Comparison of ENCODE assay signal across 22 cellular contexts in genomic region chr2:98236935-98237334, GRCh38.
DNase-seq lines count a peak whose midpoint lies in the region; ATAC-seq, FAIRE-seq and TF ChIP-seq lines count a peak whose summit lies in the region.
"Had no signal": no experiment of that assay in that cellular context is flagged by ENCODE, and none has a peak within 500 bp of the region (broad histone marks: within the 10 kb centered on the region; RNA-seq: fewer than 3 reads in every experiment).

No MANE protein-coding gene starts in this region.

- DNase-seq in HFFc6: no peak
- no peak for DNase-seq in IMR-90
- no peak for DNase-seq in K562 (ENCODE audit: extremely low read depth in 1 of 4, low spot score in 3 of 4)
- DNase-seq in trophoblast cell: peak; percentile 71 to 90
- no peak for DNase-seq in AML-193 (lab: John Stamatoyannopoulos, UW)
- DNase-seq in AG08395 (ENCODE audit: low spot score): no peak
- no peak for DNase-seq in G401 (ENCODE audit: low spot score)
- DNase-seq: BE2C; CD4-positive, alpha-beta T cell; CD8-positive, alpha-beta memory T cell; DMS 273 treated with DMSO at 0.1 percent for 48 hours; DMS79; EL; GF-D8; GOT3; H7; HCEC 1CT had no signal

- no peak overlapping the region for H2AFZ ChIP-seq in IMR-90 (replicated peaks; ENCODE audit: low read length, poor library complexity)
- no peak overlapping the region for H2AFZ ChIP-seq in K562 (ENCODE audit: low read depth, low read length)
- H2AFZ ChIP-seq in trophoblast cell (ENCODE audit: insufficient read depth, low read length, poor library complexity): no peak overlapping the region

- no peak overlapping the region for H4K5ac ChIP-seq in IMR-90 (ENCODE audit: low read depth, low read length)

- H3K9ac ChIP-seq in IMR-90 (ENCODE audit: low read depth, low read length) (no peak overlapping the region), K562 (ENCODE audit: insufficient read depth in 1 of 2, low read depth in 2 of 2, low read length in 2 of 2) (no peak overlapping the region), trophoblast cell (ENCODE audit: low read length) (no peak overlapping the region)
- H3K9ac ChIP-seq: BLaER1 treated with 17β-estradiol and CSF1 and Interleukin-3, amounts not matched to agents 10 nM and 100 nM had no signal

- TF ChIP-seq POLR2A in IMR-90 (IDR thresholded peaks at IDR 0.05; ENCODE audit: low read depth, low read length) (no peak), K562 (conservative IDR thresholded peaks at IDR 0.05) (no peak)

- H3K9me3 ChIP-seq in IMR-90 (ENCODE audit: control insufficient read depth, insufficient read depth, low read length) (no peaks in the 10 kb centered on the region), K562 (replicated peaks; ENCODE audit: control insufficient read depth, insufficient read depth, low read depth, low read length) (no peaks in the 10 kb centered on the region), trophoblast cell (ENCODE audit: insufficient read depth, low read depth, low read length) (no peaks in the 10 kb centered on the region)
- H3K9me3 ChIP-seq: BE2C; BLaER1 treated with 17β-estradiol and CSF1 and Interleukin-3, amounts not matched to agents 10 nM and 100 nM had no signal

- H2AK9ac ChIP-seq in IMR-90 (replicated peaks; ENCODE audit: low read depth, low read length, poor library complexity): no peak overlapping the region

- peaks cover 32% of the 10 kb centered on the region for H3K27me3 Mint-ChIP-seq in HFFc6 (ENCODE audit: insufficient read depth)

- POLR2A ChIA-PET in IMR-90 (lab: Charles Lee; ENCODE audit: unreplicated experiment) (no interaction called here), K562 (lab: Yijun Ruan, JAX) (interaction anchor here (0.8 kb wide), 1 partner anchor 16 kb away, joined by 3 read pairs; no protein-coding TSS in a partner anchor)

- H3K4me1 ChIP-seq in IMR-90 (ENCODE audit: control insufficient read depth, insufficient read depth, low read length): no peaks in the 10 kb centered on the region
- H3K4me1 ChIP-seq in K562 (replicated peaks in 1 of 2; ENCODE audit: control insufficient read depth in 2 of 2, insufficient read depth in 2 of 2, low read length in 2 of 2): no peaks in the 10 kb centered on the region
- H3K4me1 ChIP-seq in trophoblast cell (ENCODE audit: control insufficient read depth in 1 of 2, insufficient read depth in 2 of 2, low read length in 2 of 2): peaks cover 3 to 8% of the 10 kb centered on the region in 2 experiments
- H3K4me1 ChIP-seq: BE2C; BLaER1 treated with 17β-estradiol and CSF1 and Interleukin-3, amounts not matched to agents 10 nM and 100 nM had no signal

- H3K27ac ChIP-seq in IMR-90 (ENCODE audit: insufficient read depth, low read length) (no peak overlapping the region), K562 (ENCODE audit: extremely low read depth, low read depth, low read length) (no peak overlapping the region), trophoblast cell (ENCODE audit: low read depth, low read length) (no peak overlapping the region)
- H3K27ac ChIP-seq: BLaER1 treated with 17β-estradiol and CSF1 and Interleukin-3, amounts not matched to agents 10 nM and 100 nM had no signal

- H3K4ac ChIP-seq in IMR-90 (ENCODE audit: low read depth, low read length) (no peak overlapping the region), trophoblast cell (ENCODE audit: low read depth, low read length) (no peak overlapping the region)

- H3K27me3 ChIP-seq in IMR-90 (ENCODE audit: control insufficient read depth, insufficient read depth, low read length) (peaks cover 8% of the 10 kb centered on the region), K562 (ENCODE audit: control insufficient read depth in 2 of 2, insufficient read depth in 2 of 2, low read length in 2 of 2) (peaks cover 2 to 11% of the 10 kb centered on the region in 2 experiments; a peak in 2 of 5 replicates), trophoblast cell (ENCODE audit: insufficient read depth, low read length) (no peaks in the 10 kb centered on the region)
- H3K27me3 ChIP-seq: BE2C; BLaER1 treated with 17β-estradiol and CSF1 and Interleukin-3, amounts not matched to agents 10 nM and 100 nM had no signal

- H2BK15ac ChIP-seq in IMR-90 (ENCODE audit: low read depth, low read length): no peak overlapping the region

- ATAC-seq in IMR-90 (ENCODE audit: low read depth) (no peak), K562 (no peak)

- H3K79me2 ChIP-seq in K562 (ENCODE audit: control insufficient read depth, insufficient read depth, low read length) (no peaks in the 10 kb centered on the region), trophoblast cell (ENCODE audit: control insufficient read depth, insufficient read depth, low read length, poor library complexity) (no peaks in the 10 kb centered on the region)

- H3K79me1 ChIP-seq in IMR-90 (ENCODE audit: low read depth in 1 of 2, low read length in 2 of 2) (no peaks in the 10 kb centered on the region), trophoblast cell (ENCODE audit: low read length) (no peaks in the 10 kb centered on the region)

- in situ Hi-C loops in IMR-90 (cut with MboI; ENCODE audit: low sequenced_read_pairs) (no loop called here), K562 (cut with MboI) (no loop called here), G401 (cut with HindIII; ENCODE audit: low sequenced_read_pairs) (no loop called here)

- H3K4me2 ChIP-seq in IMR-90 (ENCODE audit: low read depth, low read length): no peak overlapping the region
- H3K4me2 ChIP-seq in K562 (ENCODE audit: insufficient read depth, low read length): no peak overlapping the region; the same call in 1 of the 2 replicates
- no peak overlapping the region for H3K4me2 ChIP-seq in trophoblast cell (ENCODE audit: low read length)
- H3K4me2 ChIP-seq: BLaER1 treated with 17β-estradiol and CSF1 and Interleukin-3, amounts not matched to agents 10 nM and 100 nM had no signal

- no peak for TF ChIP-seq RAD21 in IMR-90 (IDR thresholded peaks at IDR 0.05; ENCODE audit: low read length)
- TF ChIP-seq RAD21 in K562 (CRISPR knock-in tag; conservative IDR thresholded peaks at IDR 0.05 in 1 of 2, IDR thresholded peaks at IDR 0.05 in 1 of 2): no peak

- H3K4me3 Mint-ChIP-seq in HFFc6: peak overlapping the region; percentile 8; the same call in 1 of the 2 replicates
- H3K4me3 Mint-ChIP-seq: CD14-positive monocyte; CD4-positive, alpha-beta T cell; CD8-positive, alpha-beta memory T cell had no signal

- H4K20me1 ChIP-seq in IMR-90 (ENCODE audit: insufficient read depth, low read length) (no peaks in the 10 kb centered on the region), K562 (replicated peaks; ENCODE audit: control insufficient read depth, insufficient read depth, low read length) (no peaks in the 10 kb centered on the region)
- H4K20me1 ChIP-seq: BLaER1 treated with 17β-estradiol and CSF1 and Interleukin-3, amounts not matched to agents 10 nM and 100 nM had no signal

- BruUV-seq in IMR-90 (replicated peaks; lab: Mats Ljungman, UMichigan) (no TSS peak), K562 (replicated peaks; lab: Mats Ljungman, UMichigan) (no TSS peak)

- TF ChIP-seq EP300 in K562 (IDR thresholded peaks at IDR 0.05; ENCODE audit: low read length): no peak

- H3K9me1 ChIP-seq in IMR-90 (ENCODE audit: insufficient read depth, low read length): no peaks in the 10 kb centered on the region
- no peaks in the 10 kb centered on the region for H3K9me1 ChIP-seq in K562 (ENCODE audit: control insufficient read depth, insufficient read depth, low read length)

- no peak overlapping the region for H3K4me3 ChIP-seq in IMR-90 (ENCODE audit: insufficient read depth, low read depth, low read length)
- no peak overlapping the region for H3K4me3 ChIP-seq in K562
- H3K4me3 ChIP-seq in trophoblast cell (ENCODE audit: low read depth, low read length): no peak overlapping the region
- H3K4me3 ChIP-seq: BLaER1 treated with 17β-estradiol and CSF1 and Interleukin-3, amounts not matched to agents 10 nM and 100 nM had no signal

- H2AK5ac ChIP-seq in IMR-90 (ENCODE audit: low read depth, low read length): no peak overlapping the region
- H2AK5ac ChIP-seq in trophoblast cell (ENCODE audit: low read length): no peak overlapping the region

- H2BK5ac ChIP-seq in IMR-90 (ENCODE audit: low read depth, low read length, poor library complexity, severe bottlenecking) (no peak overlapping the region), trophoblast cell (ENCODE audit: low read depth, low read length, poor library complexity) (no peak overlapping the region)

- no peak overlapping the region for H3K14ac ChIP-seq in IMR-90 (replicated peaks; ENCODE audit: low read depth, low read length)
- H3K14ac ChIP-seq in trophoblast cell (ENCODE audit: low read length): no peak overlapping the region

- no peak overlapping the region for H4K8ac ChIP-seq in IMR-90 (ENCODE audit: low read depth in 2 of 2, low read length in 2 of 2)
- H4K8ac ChIP-seq in trophoblast cell (ENCODE audit: low read depth, low read length): no peak overlapping the region

- intact Hi-C loops in IMR-90 (cut with micrococcal nuclease): no loop called here
- intact Hi-C loops in K562 (cut with micrococcal nuclease): no loop called here

- no peak overlapping the region for H4K91ac ChIP-seq in IMR-90 (ENCODE audit: insufficient read depth, low read depth, low read length)
- no peak overlapping the region for H4K91ac ChIP-seq in trophoblast cell (ENCODE audit: low read depth, low read length)

- H2BK20ac ChIP-seq in IMR-90 (ENCODE audit: low read depth, low read length): no peak overlapping the region

- H3K36me3 ChIP-seq in IMR-90 (ENCODE audit: control insufficient read depth, insufficient read depth, low read length) (no peaks in the 10 kb centered on the region), K562 (ENCODE audit: control insufficient read depth, insufficient read depth, low read length) (no peaks in the 10 kb centered on the region), trophoblast cell (ENCODE audit: control insufficient read depth in 1 of 2, insufficient read depth in 2 of 2, low read length in 2 of 2) (no peaks in the 10 kb centered on the region)
- H3K36me3 ChIP-seq: BE2C; BLaER1 treated with 17β-estradiol and CSF1 and Interleukin-3, amounts not matched to agents 10 nM and 100 nM had no signal

- H3K9me3 Mint-ChIP-seq in HFFc6: no peaks in the 10 kb centered on the region
- H3K9me3 Mint-ChIP-seq: CD4-positive, alpha-beta T cell; CD8-positive, alpha-beta memory T cell had no signal

- WGBS in IMR-90 (ENCODE audit: extremely low coverage in 2 of 2, insufficient read length in 1 of 2), 2 experiments: 90% methylated on average over 2 of the region's 11 CpGs; no CpG with 5 or more reads in 1 of the 2 experiments
- WGBS in K562 (ENCODE audit: insufficient coverage, low coverage, missing lambda C conversion rate): 3% methylated on average over 11 of the region's 11 CpGs
- no CpG with 5 or more reads among the region's 11 CpGs for WGBS in trophoblast cell (ENCODE audit: extremely low coverage, insufficient coverage, insufficient read length)

- H4K12ac ChIP-seq in trophoblast cell (ENCODE audit: low read depth, low read length): no peak overlapping the region

- H3K56ac ChIP-seq in IMR-90 (ENCODE audit: extremely low read depth, insufficient read depth, low read length): no peak overlapping the region

- no peak overlapping the region for H3K18ac ChIP-seq in IMR-90 (ENCODE audit: low read depth, low read length)
- no peak overlapping the region for H3K18ac ChIP-seq in trophoblast cell (ENCODE audit: low read length)

- no peak overlapping the region for H2BK120ac ChIP-seq in IMR-90 (ENCODE audit: low read depth, low read length)
- H2BK120ac ChIP-seq in trophoblast cell (ENCODE audit: insufficient read depth, low read length, poor library complexity): no peak overlapping the region

- TF ChIP-seq CTCF in HFFc6 (IDR thresholded peaks at IDR 0.05) (no peak), IMR-90 (conservative IDR thresholded peaks at IDR 0.05; ENCODE audit: low read depth, low read length) (no peak), K562 (IDR thresholded peaks at IDR 0.05 in 2 of 3, conservative IDR thresholded peaks at IDR 0.05 in 1 of 3; ENCODE audit: insufficient read depth in 2 of 3, low read depth in 1 of 3, low read length in 3 of 3) (no peak)

- H2BK12ac ChIP-seq in trophoblast cell (ENCODE audit: low read length): no peak overlapping the region

- CTCF ChIA-PET in IMR-90 (lab: Yijun Ruan, JAX): no interaction called here
- CTCF ChIA-PET in K562 (lab: Yijun Ruan, JAX; ENCODE audit: low intra/inter-chr PET ratio): no interaction called here

- H3K27ac Mint-ChIP-seq in HFFc6: no peak overlapping the region
- H3K27ac Mint-ChIP-seq: CD14-positive monocyte; CD4-positive, alpha-beta T cell; CD8-positive, alpha-beta memory T cell had no signal

- H3K4me1 Mint-ChIP-seq in HFFc6 (ENCODE audit: low read depth): peaks cover 11% of the 10 kb centered on the region; the same call in 1 of the 2 replicates
- H3K4me1 Mint-ChIP-seq: CD14-positive monocyte; CD8-positive, alpha-beta memory T cell had no signal

- H3K36me3 Mint-ChIP-seq in HFFc6 (ENCODE audit: low read depth): no peaks in the 10 kb centered on the region
- H3K36me3 Mint-ChIP-seq: CD14-positive monocyte; CD8-positive, alpha-beta memory T cell had no signal

- FAIRE-seq in K562 (lab: Jason Lieb, UNC): peak; percentile 23
- FAIRE-seq: D721Med, GM12892, GM19239 had no signal

- dilution Hi-C loops in IMR-90 (cut with HindIII; ENCODE audit: low sequenced_read_pairs, unreplicated experiment): no loop called here

- H3K23ac ChIP-seq in IMR-90 (ENCODE audit: low read depth, low read length) (no peak overlapping the region), trophoblast cell (ENCODE audit: low read length) (no peak overlapping the region)

Comparison
In these comparisons a context has a peak if more than half of its experiments do, and no peak if none do; other contexts are left out.
1. DNase-seq: peak in trophoblast cell (2 of 2); none in HFFc6 (single experiment), IMR-90 (single experiment), K562 (0 of 4), AML-193 (0 of 2), AG08395 (single experiment) and G401 (single experiment).